ENCODE assay signal across 8 cellular contexts in the genomic region with DNA sequence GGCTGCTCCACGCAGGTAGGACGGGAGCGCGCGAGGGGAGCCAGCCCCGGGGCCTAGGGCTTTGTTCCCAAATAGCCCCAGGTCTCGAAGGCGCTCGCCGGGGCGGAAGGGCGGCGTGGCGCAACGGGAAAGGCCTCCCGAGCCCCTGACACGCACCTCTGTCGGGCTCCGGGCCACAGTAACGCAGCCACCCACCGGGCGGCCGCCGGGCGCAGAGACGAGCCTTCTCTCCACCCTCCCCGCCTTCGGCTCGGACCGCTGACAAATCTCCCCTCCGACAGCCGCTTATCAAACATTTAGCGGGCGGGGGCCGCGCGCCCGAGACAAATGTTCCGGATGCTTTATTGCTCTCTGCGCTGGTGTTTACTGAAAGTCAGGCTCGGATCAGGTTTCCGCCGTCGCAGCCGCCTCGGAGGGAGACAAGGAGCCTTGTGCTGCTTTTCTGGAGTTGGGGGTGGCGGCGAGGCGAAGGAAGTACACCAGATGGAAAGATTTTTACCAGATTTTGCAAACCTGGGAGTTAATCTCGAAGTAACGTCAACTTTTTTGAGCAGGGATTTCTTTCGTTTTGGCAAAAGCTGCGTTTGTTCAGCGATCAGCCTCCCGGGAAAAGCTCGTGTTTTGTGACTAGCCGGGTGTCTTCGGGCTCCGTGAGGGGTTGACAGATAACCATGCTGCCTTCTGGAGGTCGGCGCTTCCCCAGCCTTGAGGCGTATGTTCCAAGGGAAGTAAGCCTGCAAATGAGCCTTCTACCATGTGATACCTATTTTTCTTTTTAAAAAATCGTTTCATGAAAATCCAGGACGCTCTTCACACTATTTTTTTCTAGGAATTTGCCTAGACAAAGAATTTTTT. TPM values are rescaled to one million over a fixed set of nuclear protein-coding genes. Genes with fewer than 3 reads are reported as not detected.
A peak's percentile ranks its signal among the peaks of the same experiment; 100 is the strongest.
DNase-seq lines count a peak whose midpoint lies in the region; ATAC-seq and TF ChIP-seq lines count a peak whose summit lies in the region.

No MANE protein-coding gene starts in this region.

- no peaks in the 10 kb centered on the region for H3K36me3 Mint-ChIP-seq in stimulated activated naive CD8-positive, alpha-beta T cell treated with anti-CD3 and anti-CD28 coated beads, Interleukin-15, Interleukin-2, amounts not matched to agents 100 ng/mL and 50 ng/mL, for 24 hours (ENCODE audit: low read depth)

- H3K36me3 ChIP-seq in ACC112 (ENCODE audit: insufficient read depth, low read length) = peaks cover 20% of the 10 kb centered on the region
- no peaks in the 10 kb centered on the region for H3K36me3 ChIP-seq in mucosa of descending colon (ENCODE audit: low read depth)

- ATAC-seq in GM18511 (IDR thresholded peaks at IDR 0.05; ENCODE audit: unreplicated experiment) = peak; percentile 34
- ATAC-seq in HG02973 (IDR thresholded peaks at IDR 0.05; ENCODE audit: unreplicated experiment) = peak; percentile 38
- ATAC-seq in mucosa of descending colon = peak; percentile 6

- H3K27me3 Mint-ChIP-seq in stimulated activated naive CD8-positive, alpha-beta T cell treated with anti-CD3 and anti-CD28 coated beads, Interleukin-15, Interleukin-2, amounts not matched to agents 100 ng/mL and 50 ng/mL, for 24 hours = peaks cover 28% of the 10 kb centered on the region

- DNase-seq in NCI-H226 = peak; percentile 46
- peak; percentile 44 for DNase-seq in activated T-cell treated with anti-CD3 and anti-CD28 coated beads for 1 hour (ENCODE audit: low read depth)
- peak; percentile 68 for DNase-seq in epithelial cell of esophagus (ENCODE audit: low read depth)
- DNase-seq in mucosa of descending colon = peak; percentile 73 to 83 (median 82)

- H3K4me3 ChIP-seq in ACC112 (ENCODE audit: low read depth, low read length) (peak overlapping the region; percentile 85), epithelial cell of esophagus (ENCODE audit: low read length) (peak overlapping the region; percentile 83), mucosa of descending colon (peak overlapping the region; percentile 76)

- peak overlapping the region; percentile 32 for H3K27ac ChIP-seq in ACC112 (ENCODE audit: low read depth, low read length)

- no peaks in the 10 kb centered on the region for H3K9me3 Mint-ChIP-seq in stimulated activated naive CD8-positive, alpha-beta T cell treated with anti-CD3 and anti-CD28 coated beads, Interleukin-15, Interleukin-2, amounts not matched to agents 100 ng/mL and 50 ng/mL, for 24 hours

- H3K79me2 ChIP-seq in ACC112 (ENCODE audit: control insufficient read depth, insufficient read depth, low read length, unreplicated experiment) = peaks cover 90% of the 10 kb centered on the region

- H3K4me1 ChIP-seq in ACC112 (ENCODE audit: control insufficient read depth, insufficient read depth, low read length, unreplicated experiment) = peaks cover 24% of the 10 kb centered on the region
- H3K4me1 ChIP-seq in mucosa of descending colon (ENCODE audit: low read depth) = peaks cover 26% of the 10 kb centered on the region

- H3K4me1 Mint-ChIP-seq in stimulated activated naive CD8-positive, alpha-beta T cell treated with anti-CD3 and anti-CD28 coated beads, Interleukin-15, Interleukin-2, amounts not matched to agents 100 ng/mL and 50 ng/mL, for 24 hours (ENCODE audit: low read depth) = peaks cover 60% of the 10 kb centered on the region

- no peak overlapping the region for H2AFZ ChIP-seq in ACC112 (ENCODE audit: low read length, unreplicated experiment)

- TF ChIP-seq CTCF in epithelial cell of esophagus (IDR thresholded peaks at IDR 0.05; ENCODE audit: insufficient read depth, low read depth, low read length, missing control alignments) (no peak), mucosa of descending colon (IDR thresholded peaks at IDR 0.05) (no peak)

- H3K9me3 ChIP-seq in mucosa of descending colon = no peaks in the 10 kb centered on the region

- intact Hi-C loops in mucosa of descending colon (cut with DNase I, micrococcal nuclease) = no loop called here

- H3K27me3 ChIP-seq in ACC112 (ENCODE audit: insufficient read depth, low read length) = no peaks in the 10 kb centered on the region

- H3K4me3 Mint-ChIP-seq in stimulated activated naive CD8-positive, alpha-beta T cell treated with anti-CD3 and anti-CD28 coated beads, Interleukin-15, Interleukin-2, amounts not matched to agents 100 ng/mL and 50 ng/mL, for 24 hours = peak overlapping the region; percentile 94

- peak overlapping the region; percentile 83 for H3K27ac Mint-ChIP-seq in stimulated activated naive CD8-positive, alpha-beta T cell treated with anti-CD3 and anti-CD28 coated beads, Interleukin-15, Interleukin-2, amounts not matched to agents 100 ng/mL and 50 ng/mL, for 24 hours

RNA-seq across cellular contexts. Expression of gene RGMB, which starts 1.0 kb away (rescaled TPM):
- 10 to 100 TPM; 38.2 to 76.6 (median 60.7) TPM for total RNA-seq in mucosa of descending colon

Comparison
In these comparisons a context has a peak if more than half of its experiments do, and no peak if none do; other contexts are left out.
1. Peak in every context shown above with its lines: DNase-seq, ATAC-seq, H3K4me3 ChIP-seq and H3K27ac ChIP-seq.